ENCODE assay signal across 8 cellular contexts in the genomic region with DNA sequence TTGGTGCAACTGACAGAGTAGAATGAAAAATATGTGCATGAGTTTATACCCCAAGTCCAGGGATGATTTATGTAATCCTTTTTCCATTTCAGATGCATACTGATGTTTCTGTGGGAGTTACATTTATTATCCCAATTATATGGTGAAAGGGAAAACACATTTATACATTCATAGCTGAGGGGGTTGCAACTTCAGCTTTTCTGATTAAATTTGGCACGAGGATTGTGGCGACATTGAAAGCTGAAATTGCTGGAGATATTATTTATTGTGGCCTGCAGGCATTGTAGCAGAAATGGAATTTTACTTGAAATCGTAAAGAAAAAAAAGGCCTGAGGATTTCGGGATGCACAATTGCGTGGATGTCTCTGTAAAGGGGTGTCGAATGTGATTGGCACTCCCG. TPM values are rescaled to one million over a fixed set of nuclear protein-coding genes. Genes with fewer than 3 reads are reported as not detected.
"Had no signal": no experiment of that assay in that cellular context is flagged by ENCODE, and none has a peak within 500 bp of the region (broad histone marks: within the 10 kb centered on the region; RNA-seq: fewer than 3 reads in every experiment).

No MANE protein-coding gene starts in this region.

- DNase-seq: IMR-90, KBM-7 had no signal

- H3K27ac ChIP-seq: HL-60 had no signal

- H3K4me3 Mint-ChIP-seq: IgD-negative memory B cell had no signal

- ATAC-seq: HepG2, K562 had no signal

- H3K4me3 ChIP-seq: K562 had no signal

- H3K27ac Mint-ChIP-seq: IgD-negative memory B cell had no signal

RNA-seq across cellular contexts. Expression of a gene that starts 31.5 kb away (rescaled TPM):
- total RNA-seq: HepG2, HT-29, HT1080, IMR-90, K562 had no signal
